In genomic region chr12:47360771-47361388, GRCh38 we compare ENCODE assay signal across 8 cellular contexts.
DNase-seq lines count a peak whose midpoint lies in the region; ATAC-seq and FAIRE-seq lines count a peak whose summit lies in the region.

No MANE protein-coding gene starts in this region.

- FAIRE-seq in small intestine (lab: Jason Lieb, UNC) = no peak

- peaks cover 46% of the 10 kb centered on the region for H3K4me1 ChIP-seq in effector memory CD4-positive, alpha-beta T cell (ENCODE audit: control insufficient read depth, insufficient read depth, low read length, poor library complexity, severe bottlenecking)
- peaks cover 0 to 2% of the 10 kb centered on the region in 2 donors for H3K4me1 ChIP-seq in small intestine (ENCODE audit: control insufficient read depth in 2 of 2, insufficient read depth in 1 of 2, low read depth in 1 of 2, low read length in 1 of 2)

- H3K9me3 ChIP-seq in effector memory CD4-positive, alpha-beta T cell (ENCODE audit: control insufficient read depth, low read length) = no peaks in the 10 kb centered on the region
- no peaks in the 10 kb centered on the region for H3K9me3 ChIP-seq in small intestine (ENCODE audit: control insufficient read depth, low read depth)

- no peaks in the 10 kb centered on the region for H3K27me3 ChIP-seq in effector memory CD4-positive, alpha-beta T cell (replicated peaks; ENCODE audit: control insufficient read depth, insufficient read depth, low read length, poor library complexity, severe bottlenecking)
- H3K27me3 ChIP-seq in small intestine (ENCODE audit: control insufficient read depth in 2 of 2, insufficient read depth in 2 of 2, low read length in 2 of 2) = no peaks in the 10 kb centered on the region

- peak overlapping the region; percentile 74 for H3K27ac ChIP-seq in effector memory CD4-positive, alpha-beta T cell (ENCODE audit: insufficient read depth, low read length, poor library complexity, severe bottlenecking)
- H3K27ac ChIP-seq in small intestine (ENCODE audit: low read depth in 1 of 2, low read length in 1 of 2) = peak overlapping the region; percentile 44 to 87

- peak; percentile 84 for DNase-seq in NCI-H446 treated with DMSO at 0.1 percent for 48 hours (lab: John Stamatoyannopoulos, UW)
- no peak for DNase-seq in NCI-H446 (lab: John Stamatoyannopoulos, UW)
- DNase-seq in SKM-1 treated with dmso at 0.1 percent for 144 hours (lab: John Stamatoyannopoulos, UW; ENCODE audit: unreplicated experiment) = peak; percentile 100
- peak; percentile 10 to 50 (median 30) for DNase-seq in effector memory CD4-positive, alpha-beta T cell
- DNase-seq in small intestine = peak; percentile 33
- DNase-seq in HuH-7.5 (ENCODE audit: low spot score) = no peak
- DNase-seq in midbrain (lab: John Stamatoyannopoulos, UW) = no peak

- peak overlapping the region; percentile 30 for H3K4me3 ChIP-seq in effector memory CD4-positive, alpha-beta T cell (ENCODE audit: insufficient read depth, low read depth, low read length, poor library complexity, severe bottlenecking)
- H3K4me3 ChIP-seq in small intestine (ENCODE audit: low read depth in 1 of 2, low read length in 2 of 2) = no peak overlapping the region

- no peaks in the 10 kb centered on the region for H3K36me3 ChIP-seq in effector memory CD4-positive, alpha-beta T cell (ENCODE audit: control insufficient read depth, insufficient read depth, low read length)
- H3K36me3 ChIP-seq in small intestine (ENCODE audit: control insufficient read depth in 2 of 2, insufficient read depth in 2 of 2, low read length in 2 of 2) = no peaks in the 10 kb centered on the region

- WGBS in small intestine, 3 donors = 29 to 40% (median 29%) methylated on average over 4 of the region's 4 CpGs

- ATAC-seq in HG02759 (IDR thresholded peaks at IDR 0.05; ENCODE audit: unreplicated experiment) = peak; percentile 27

Comparison
In these comparisons a context has a peak if more than half of its experiments do, and no peak if none do; other contexts are left out.
1. DNase-seq: peak in NCI-H446 treated with DMSO at 0.1 percent for 48 hours (single experiment), SKM-1 treated with dmso at 0.1 percent for 144 hours (single experiment), effector memory CD4-positive, alpha-beta T cell (3 of 3) and small intestine (single experiment); none in NCI-H446 (0 of 2), HuH-7.5 (single experiment) and midbrain (single experiment).